ENCODE assay signal across 24 cellular contexts in genomic region chr15:44058126-44058525, GRCh38.
"Had no signal": no experiment of that assay in that cellular context is flagged by ENCODE, and none has a peak within 500 bp of the region (broad histone marks: within the 10 kb centered on the region; RNA-seq: fewer than 3 reads in every experiment).

No MANE protein-coding gene starts in this region.

- H3K4me3 ChIP-seq: sigmoid colon, thyroid gland had no signal

- H3K27me3 ChIP-seq: brain microvascular endothelial cell, foreskin keratinocyte, sigmoid colon, thyroid gland had no signal

- H3K9me3 ChIP-seq: sigmoid colon, thyroid gland had no signal

- ATAC-seq: activated CD8-positive, alpha-beta T cell treated with anti-CD3 and anti-CD28 coated beads for 36 hours; foreskin keratinocyte; left lobe of liver had no signal

- H3K4me1 ChIP-seq: foreskin keratinocyte, sigmoid colon had no signal

- DNase-seq: activated CD4-positive, alpha-beta T cell treated with anti-CD3 and anti-CD28 coated beads, Interleukin-2, amount 10 ng/mL, durations not matched to agents 24 days and 14 days; activated CD4-positive, CD25-positive, alpha-beta regulatory T cell; activated CD8-positive, alpha-beta T cell treated with anti-CD3 and anti-CD28 coated beads for 36 hours; activated naive CD4-positive, alpha-beta T cell treated with anti-CD3 and anti-CD28 coated beads for 36 hours; activated T-cell treated with anti-CD3 and anti-CD28 coated beads, Interleukin-2, amount 50 U/mL, for 1 hour; anterior cingulate cortex; brain microvascular endothelial cell; central memory CD4-positive, alpha-beta T cell; endodermal cell; foreskin keratinocyte; glutamatergic neuron; hippocampal formation; islet precursor cell; nephron progenitor cell; nucleus accumbens; posterior cingulate gyrus; sigmoid colon; stimulated activated CD4-positive, alpha-beta T cell treated with anti-CD3 and anti-CD28 coated beads, Interleukin-1b, Interleukin-23, amount 100 ng/mL, for 48 hours; stimulated activated CD8-positive, alpha-beta memory T cell treated with anti-CD3 and anti-CD28 coated beads, Interleukin-4, amount 100 ng/mL, for 48 hours; stimulated activated naive CD4-positive, alpha-beta T cell treated with Interleukin-2 at 50 U/mL for 16 hours; T-helper 9 cell; thyroid gland had no signal

- H3K27ac ChIP-seq: brain microvascular endothelial cell, epithelial cell of prostate, foreskin keratinocyte, sigmoid colon, thyroid gland had no signal

- H3K36me3 ChIP-seq: brain microvascular endothelial cell, sigmoid colon, thyroid gland had no signal
